In genomic region chr14:87014854-87015253, GRCh38 we compare ENCODE assay signal across 17 cellular contexts.
DNase-seq lines count a peak whose midpoint lies in the region; ATAC-seq and TF ChIP-seq lines count a peak whose summit lies in the region.
"Had no signal": no experiment of that assay in that cellular context is flagged by ENCODE, and none has a peak within 500 bp of the region (broad histone marks: within the 10 kb centered on the region; RNA-seq: fewer than 3 reads in every experiment).

No MANE protein-coding gene starts in this region.

- CTCF ChIA-PET in WTC11 (lab: Charles Lee) = no interaction called here

- H3K9me3 Mint-ChIP-seq in WTC11 (peaks cover 9% of the 10 kb centered on the region; the same call in 1 of the 2 replicates), progenitor cell of endocrine pancreas (ENCODE audit: low read depth) (no peaks in the 10 kb centered on the region)

- H3K4me3 Mint-ChIP-seq in WTC11 = no peak overlapping the region
- H3K4me3 Mint-ChIP-seq in progenitor cell of endocrine pancreas (ENCODE audit: low read depth) = no peak overlapping the region
- H3K4me3 Mint-ChIP-seq: activated CD4-positive, alpha-beta memory T cell treated with anti-CD3 and anti-CD28 coated beads for 36 hours; activated T-cell treated with anti-CD3 and anti-CD28 coated beads, Interleukin-2, amount 50 U/mL, for 72 hours; immature natural killer cell had no signal

- H3K4me1 Mint-ChIP-seq in WTC11 (peaks cover 31% of the 10 kb centered on the region), progenitor cell of endocrine pancreas (ENCODE audit: low read depth) (no peaks in the 10 kb centered on the region)
- H3K4me1 Mint-ChIP-seq: immature natural killer cell had no signal

- H3K27me3 Mint-ChIP-seq in WTC11 (ENCODE audit: low read depth) (peaks cover 63% of the 10 kb centered on the region), progenitor cell of endocrine pancreas (no peaks in the 10 kb centered on the region)
- H3K27me3 Mint-ChIP-seq: activated CD4-positive, alpha-beta memory T cell treated with anti-CD3 and anti-CD28 coated beads for 36 hours had no signal

- TF ChIP-seq CTCF in WTC11 (IDR thresholded peaks at IDR 0.05) = no peak
- peak; percentile 19 for TF ChIP-seq CTCF in progenitor cell of endocrine pancreas (IDR thresholded peaks at IDR 0.05; ENCODE audit: unreplicated experiment)

- POLR2A ChIA-PET in WTC11 (lab: Charles Lee) = no interaction called here

- DNase-seq in NCI-H524 (lab: John Stamatoyannopoulos, UW) = peak; percentile 6 to 46
- no peak for DNase-seq in NCI-H524 treated with DMSO at 0.1 percent for 48 hours (lab: John Stamatoyannopoulos, UW)
- DNase-seq in NCI-H146 (lab: John Stamatoyannopoulos, UW) = peak; percentile 14
- no peak for DNase-seq in WTC11 (ENCODE audit: low spot score)
- no peak for DNase-seq in progenitor cell of endocrine pancreas (ENCODE audit: low spot score, unreplicated experiment)
- DNase-seq in activated CD4-positive, alpha-beta T cell treated with anti-CD3 and anti-CD28 coated beads, Interleukin-2, amount 50 U/mL, for 1 hour = no peak
- DNase-seq: activated CD4-positive, alpha-beta memory T cell treated with anti-CD3 and anti-CD28 coated beads for 36 hours; activated T-cell treated with anti-CD3 and anti-CD28 coated beads, Interleukin-2, amount 50 U/mL, for 72 hours; Caco-2; cerebellar nuclear complex; immature natural killer cell; NCI-H1436; NCI-H510A treated with DMSO at 0.1 percent for 48 hours; SHP77; thyroid gland had no signal

- ATAC-seq in WTC11 (peak; percentile 51; the same call in 1 of the 2 replicates), HG03565 (IDR thresholded peaks at IDR 0.05; ENCODE audit: unreplicated experiment) (no peak), HG03354 (IDR thresholded peaks at IDR 0.05; ENCODE audit: poor library complexity, severe bottlenecking, unreplicated experiment) (no peak)
- ATAC-seq: activated T-cell treated with anti-CD3 and anti-CD28 coated beads, Interleukin-2, amount 50 U/mL, for 72 hours had no signal

- no peaks in the 10 kb centered on the region; the same call in 1 of the 2 replicates for H3K36me3 Mint-ChIP-seq in WTC11
- H3K36me3 Mint-ChIP-seq in progenitor cell of endocrine pancreas (ENCODE audit: insufficient read depth) = no peaks in the 10 kb centered on the region
- H3K36me3 Mint-ChIP-seq: activated CD4-positive, alpha-beta memory T cell treated with anti-CD3 and anti-CD28 coated beads for 36 hours; immature natural killer cell had no signal

- no peak overlapping the region for H3K27ac Mint-ChIP-seq in WTC11
- H3K27ac Mint-ChIP-seq in progenitor cell of endocrine pancreas = no peak overlapping the region
- H3K27ac Mint-ChIP-seq: activated CD4-positive, alpha-beta memory T cell treated with anti-CD3 and anti-CD28 coated beads for 36 hours; activated T-cell treated with anti-CD3 and anti-CD28 coated beads, Interleukin-2, amount 50 U/mL, for 72 hours; immature natural killer cell had no signal

TF ChIP-seq in WTC11, 78 proteins besides CTCF, POLR2A, EP300 and RAD21:
- TF ChIP-seq ELF4 (CRISPR knock-in tag; IDR thresholded peaks at IDR 0.05; ENCODE audit: low read depth) (no peak), ZBTB21 (CRISPR knock-in tag; IDR thresholded peaks at IDR 0.05; ENCODE audit: borderline replicate concordance) (no peak), ETV6 (CRISPR knock-in tag; IDR thresholded peaks at IDR 0.05) (no peak), NFYB (CRISPR knock-in tag; conservative IDR thresholded peaks at IDR 0.05; ENCODE audit: low read depth) (no peak), EMX1 (CRISPR knock-in tag; IDR thresholded peaks at IDR 0.05) (no peak), SP1 (CRISPR knock-in tag; conservative IDR thresholded peaks at IDR 0.05) (no peak), IRF2 (CRISPR knock-in tag; IDR thresholded peaks at IDR 0.05; ENCODE audit: borderline replicate concordance, low read depth) (no peak), ZNF219 (CRISPR knock-in tag; IDR thresholded peaks at IDR 0.05; ENCODE audit: borderline replicate concordance) (no peak), MLX (CRISPR knock-in tag; IDR thresholded peaks at IDR 0.05) (no peak), E2F5 (CRISPR knock-in tag; IDR thresholded peaks at IDR 0.05) (no peak)

Comparison
In these comparisons a context has a peak if more than half of its experiments do, and no peak if none do; other contexts are left out.
1. DNase-seq: peak in NCI-H524 (2 of 2) and NCI-H146 (single experiment); none in NCI-H524 treated with DMSO at 0.1 percent for 48 hours (single experiment), WTC11 (single experiment), progenitor cell of endocrine pancreas (single experiment) and activated CD4-positive, alpha-beta T cell treated with anti-CD3 and anti-CD28 coated beads, Interleukin-2, amount 50 U/mL, for 1 hour (single experiment).